10 cellular contexts compared by ENCODE assay signal in the genomic region with DNA sequence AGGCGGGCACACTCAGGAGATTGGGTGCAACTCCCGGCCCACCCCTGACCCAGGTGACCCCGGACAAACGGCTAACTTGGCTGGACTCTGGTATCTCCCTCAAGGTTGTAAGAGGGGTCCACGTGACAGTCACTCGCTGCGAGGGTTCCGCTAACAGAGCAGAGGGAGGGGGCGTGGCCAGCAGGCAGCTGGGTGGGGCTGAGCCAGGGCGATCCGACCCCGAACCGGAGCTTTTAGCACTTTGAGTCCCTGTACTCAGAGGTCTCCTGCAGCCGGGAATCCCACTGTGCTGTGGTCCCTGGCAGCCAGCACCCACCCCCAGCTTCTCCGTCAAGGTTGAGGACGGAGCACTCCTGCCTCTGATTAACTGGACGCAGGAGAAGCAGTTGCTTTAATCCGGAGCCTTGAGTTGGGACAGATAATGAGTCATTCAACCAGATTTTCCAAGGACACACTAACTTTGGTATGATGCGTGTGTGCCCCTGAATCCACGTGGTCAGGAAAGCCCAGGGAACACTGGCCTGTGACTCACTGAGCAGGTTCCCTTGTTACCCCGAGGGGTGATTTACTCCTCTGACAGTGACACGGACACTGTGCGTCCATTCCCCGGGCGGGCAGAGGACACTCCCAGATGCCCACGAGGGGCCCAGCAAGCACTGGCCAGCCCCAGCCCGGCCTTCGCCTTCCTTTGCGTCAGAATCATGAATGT. TPM values are rescaled to one million over a fixed set of nuclear protein-coding genes. Genes with fewer than 3 reads are reported as not detected.
DNase-seq lines count a peak whose midpoint lies in the region; ATAC-seq and TF ChIP-seq lines count a peak whose summit lies in the region.
"Had no signal": no experiment of that assay in that cellular context is flagged by ENCODE, and none has a peak within 500 bp of the region (broad histone marks: within the 10 kb centered on the region; RNA-seq: fewer than 3 reads in every experiment).

No MANE protein-coding gene starts in this region.

- H3K9me3 Mint-ChIP-seq in activated naive CD4-positive, alpha-beta T cell treated with anti-CD3 and anti-CD28 coated beads, Interleukin-2, amount 10 ng/mL, durations not matched to agents 7 days and 5 days, result peaks cover 11% of the 10 kb centered on the region
- H3K9me3 Mint-ChIP-seq: activated CD8-positive, alpha-beta T cell treated with anti-CD3 and anti-CD28 coated beads for 36 hours had no signal

- DNase-seq in GM13976 (ENCODE audit: low spot score) (peak; percentile 44), NCI-H2171 treated with DMSO at 0.1 percent for 48 hours (lab: John Stamatoyannopoulos, UW) (peak; percentile 48), hypothalamus (lab: John Stamatoyannopoulos, UW) (no peak), NCI-H510A (lab: John Stamatoyannopoulos, UW) (no peak)
- no peak for DNase-seq in activated naive CD4-positive, alpha-beta T cell treated with anti-CD3 and anti-CD28 coated beads, Interleukin-2, amount 10 ng/mL, durations not matched to agents 7 days and 5 days
- DNase-seq in activated naive CD4-positive, alpha-beta T cell treated with Interleukin-2 at 50 U/mL for 16 hours, result no peak
- DNase-seq: activated CD8-positive, alpha-beta T cell treated with anti-CD3 and anti-CD28 coated beads for 36 hours had no signal

- no peaks in the 10 kb centered on the region for H3K36me3 ChIP-seq in parathyroid adenoma (ENCODE audit: control insufficient read depth, insufficient read depth, low read length)

- H3K4me1 Mint-ChIP-seq in activated naive CD4-positive, alpha-beta T cell treated with anti-CD3 and anti-CD28 coated beads, Interleukin-2, amount 10 ng/mL, durations not matched to agents 7 days and 5 days, result peaks cover 23% of the 10 kb centered on the region

- H3K27me3 Mint-ChIP-seq in activated naive CD4-positive, alpha-beta T cell treated with anti-CD3 and anti-CD28 coated beads, Interleukin-2, amount 10 ng/mL, durations not matched to agents 7 days and 5 days, result peaks cover 4% of the 10 kb centered on the region
- H3K27me3 Mint-ChIP-seq: activated CD8-positive, alpha-beta T cell treated with anti-CD3 and anti-CD28 coated beads for 36 hours; stimulated activated memory B cell treated with anti-CD40 and anti-IgM and Interleukin-4, amounts not matched to agents 10 μg/mL and 1 μg/mL and 100 μg/mL, for 72 hours had no signal

- H3K9me3 ChIP-seq in parathyroid adenoma (ENCODE audit: control insufficient read depth, low read length), result no peaks in the 10 kb centered on the region

- H3K9ac ChIP-seq in parathyroid adenoma, result no peak overlapping the region

- H3K4me3 ChIP-seq in parathyroid adenoma (ENCODE audit: low read depth, low read length), result no peak overlapping the region

- no peaks in the 10 kb centered on the region for H3K4me1 ChIP-seq in parathyroid adenoma

- TF ChIP-seq CTCF in GM13976 (IDR thresholded peaks at IDR 0.05; ENCODE audit: borderline replicate concordance, control extremely low read depth, extremely low read depth, insufficient read depth, missing control alignments) (no peak), parathyroid adenoma (IDR thresholded peaks at IDR 0.05) (no peak)

- ATAC-seq in esophagus mucosa, result peak; percentile 34
- ATAC-seq: activated CD8-positive, alpha-beta T cell treated with anti-CD3 and anti-CD28 coated beads for 36 hours; stimulated activated memory B cell treated with anti-CD40 and anti-IgM and Interleukin-4, amounts not matched to agents 10 μg/mL and 1 μg/mL and 100 μg/mL, for 72 hours had no signal

- no peak overlapping the region for H3K4me3 Mint-ChIP-seq in activated naive CD4-positive, alpha-beta T cell treated with anti-CD3 and anti-CD28 coated beads, Interleukin-2, amount 10 ng/mL, durations not matched to agents 7 days and 5 days
- H3K4me3 Mint-ChIP-seq: activated CD8-positive, alpha-beta T cell treated with anti-CD3 and anti-CD28 coated beads for 36 hours; stimulated activated memory B cell treated with anti-CD40 and anti-IgM and Interleukin-4, amounts not matched to agents 10 μg/mL and 1 μg/mL and 100 μg/mL, for 72 hours had no signal

- CTCF ChIA-PET in activated naive CD4-positive, alpha-beta T cell treated with anti-CD3 and anti-CD28 coated beads, Interleukin-2, amount 10 ng/mL, durations not matched to agents 7 days and 5 days (lab: Charles Lee), result no interaction called here

- in situ Hi-C loops in GM13976 (cut with MboI; ENCODE audit: low sequenced_read_pairs, unreplicated experiment), result loop anchor here (25.0 kb wide), 1 partner anchor 92 kb away; the partner anchor contains the start of gene LRRC3

- H3K27ac ChIP-seq in parathyroid adenoma, result no peak overlapping the region

- no peak overlapping the region for H2AFZ ChIP-seq in parathyroid adenoma

- no peak overlapping the region for H3K27ac Mint-ChIP-seq in activated naive CD4-positive, alpha-beta T cell treated with anti-CD3 and anti-CD28 coated beads, Interleukin-2, amount 10 ng/mL, durations not matched to agents 7 days and 5 days
- H3K27ac Mint-ChIP-seq: activated CD8-positive, alpha-beta T cell treated with anti-CD3 and anti-CD28 coated beads for 36 hours; stimulated activated memory B cell treated with anti-CD40 and anti-IgM and Interleukin-4, amounts not matched to agents 10 μg/mL and 1 μg/mL and 100 μg/mL, for 72 hours had no signal

- H3K4me2 ChIP-seq in parathyroid adenoma (ENCODE audit: low read length), result peak overlapping the region; percentile 9

- no peaks in the 10 kb centered on the region for H3K79me2 ChIP-seq in parathyroid adenoma

- H3K36me3 Mint-ChIP-seq in activated naive CD4-positive, alpha-beta T cell treated with anti-CD3 and anti-CD28 coated beads, Interleukin-2, amount 10 ng/mL, durations not matched to agents 7 days and 5 days, result peaks cover 57% of the 10 kb centered on the region

- no peaks in the 10 kb centered on the region for H3K27me3 ChIP-seq in parathyroid adenoma (ENCODE audit: control insufficient read depth, insufficient read depth, low read length)

RNA-seq across cellular contexts. Expression of gene TRPM2, which starts 16.8 kb away (rescaled TPM):
- 1.2 TPM for total RNA-seq in esophagus mucosa

RNA-seq across cellular contexts. Expression of gene CFAP410, which starts 31.0 kb away (rescaled TPM):
- 7.1 TPM for total RNA-seq in esophagus mucosa

Comparison
In these comparisons a context has a peak if more than half of its experiments do, and no peak if none do; other contexts are left out.
1. DNase-seq: peak in GM13976 (single experiment) and NCI-H2171 treated with DMSO at 0.1 percent for 48 hours (single experiment); none in hypothalamus (0 of 51), NCI-H510A (single experiment), activated naive CD4-positive, alpha-beta T cell treated with anti-CD3 and anti-CD28 coated beads, Interleukin-2, amount 10 ng/mL, durations not matched to agents 7 days and 5 days (single experiment) and activated naive CD4-positive, alpha-beta T cell treated with Interleukin-2 at 50 U/mL for 16 hours (single experiment).